8 cellular contexts compared by ENCODE assay signal in genomic region chr9:95505072-95505471, GRCh38. TPM values are rescaled to one million over a fixed set of nuclear protein-coding genes. Genes with fewer than 3 reads are reported as not detected.
DNase-seq lines count a peak whose midpoint lies in the region; ATAC-seq, FAIRE-seq and TF ChIP-seq lines count a peak whose summit lies in the region.

No MANE protein-coding gene starts in this region.

- FAIRE-seq in keratinocyte (lab: Jason Lieb, UNC) = no peak

- DNase-seq in activated CD4-positive, alpha-beta T cell treated with anti-CD3 and anti-CD28 coated beads, Interleukin-2, amount 10 ng/mL, durations not matched to agents 7 days and 5 days = no peak
- no peak for DNase-seq in activated CD4-positive, alpha-beta T cell treated with anti-CD3 and anti-CD28 coated beads, Interleukin-2, amount 50 U/mL, for 1 hour
- no peak for DNase-seq in activated CD8-positive, alpha-beta T cell treated with anti-CD3 and anti-CD28 coated beads for 36 hours
- DNase-seq in keratinocyte (ENCODE audit: low read depth, low spot score) (no peak), testis (no peak), inferior parietal cortex (ENCODE audit: extremely low spot score) (no peak), HuH-7.5 (ENCODE audit: low spot score) (no peak)

- no peak overlapping the region for H3K27ac Mint-ChIP-seq in activated CD4-positive, alpha-beta T cell treated with anti-CD3 and anti-CD28 coated beads, Interleukin-2, amount 10 ng/mL, durations not matched to agents 7 days and 5 days
- no peak overlapping the region for H3K27ac Mint-ChIP-seq in activated CD8-positive, alpha-beta T cell treated with anti-CD3 and anti-CD28 coated beads for 36 hours

- CTCF ChIA-PET in activated CD4-positive, alpha-beta T cell treated with anti-CD3 and anti-CD28 coated beads, Interleukin-2, amount 10 ng/mL, durations not matched to agents 7 days and 5 days (lab: Charles Lee) = no interaction called here
- CTCF ChIA-PET in activated CD8-positive, alpha-beta T cell treated with anti-CD3 and anti-CD28 coated beads for 36 hours (lab: Charles Lee) = no interaction called here

- peaks cover 1% of the 10 kb centered on the region for H3K36me3 Mint-ChIP-seq in activated CD4-positive, alpha-beta T cell treated with anti-CD3 and anti-CD28 coated beads, Interleukin-2, amount 10 ng/mL, durations not matched to agents 7 days and 5 days (ENCODE audit: low read depth)
- no peaks in the 10 kb centered on the region for H3K36me3 Mint-ChIP-seq in activated CD8-positive, alpha-beta T cell treated with anti-CD3 and anti-CD28 coated beads for 36 hours (ENCODE audit: low read depth)

- H3K4me1 Mint-ChIP-seq in activated CD4-positive, alpha-beta T cell treated with anti-CD3 and anti-CD28 coated beads, Interleukin-2, amount 10 ng/mL, durations not matched to agents 7 days and 5 days = peaks cover 31% of the 10 kb centered on the region
- H3K4me1 Mint-ChIP-seq in activated CD8-positive, alpha-beta T cell treated with anti-CD3 and anti-CD28 coated beads for 36 hours (ENCODE audit: low read depth) = peaks cover 34% of the 10 kb centered on the region

- WGBS in testis, 2 donors = 10 to 12% methylated on average over 4 of the region's 4 CpGs

- H3K4me3 Mint-ChIP-seq in activated CD4-positive, alpha-beta T cell treated with anti-CD3 and anti-CD28 coated beads, Interleukin-2, amount 10 ng/mL, durations not matched to agents 7 days and 5 days = peak overlapping the region; percentile 65
- H3K4me3 Mint-ChIP-seq in activated CD8-positive, alpha-beta T cell treated with anti-CD3 and anti-CD28 coated beads for 36 hours = peak overlapping the region; percentile 79

- no peak for TF ChIP-seq CTCF in activated CD8-positive, alpha-beta T cell treated with anti-CD3 and anti-CD28 coated beads for 36 hours (IDR thresholded peaks at IDR 0.05)
- TF ChIP-seq CTCF in keratinocyte (optimal IDR thresholded peaks at IDR 0.05 in 1 of 3, IDR thresholded peaks at IDR 0.05 in 1 of 3, conservative IDR thresholded peaks at IDR 0.05 in 1 of 3; ENCODE audit: extremely low read depth in 1 of 3, insufficient read depth in 2 of 3, low read length in 3 of 3) = no peak
- TF ChIP-seq CTCF in testis (IDR thresholded peaks at IDR 0.05) = no peak

- no peak for ATAC-seq in activated CD8-positive, alpha-beta T cell treated with anti-CD3 and anti-CD28 coated beads for 36 hours
- ATAC-seq in GM21723 (IDR thresholded peaks at IDR 0.05; ENCODE audit: unreplicated experiment) = no peak

- no peaks in the 10 kb centered on the region for H3K79me2 ChIP-seq in keratinocyte (ENCODE audit: control insufficient read depth, insufficient read depth, low read length)

- H3K36me3 ChIP-seq in keratinocyte (ENCODE audit: control insufficient read depth in 2 of 2, extremely low read depth in 1 of 2, insufficient read depth in 2 of 2, low read length in 2 of 2) = no peaks in the 10 kb centered on the region
- H3K36me3 ChIP-seq in testis (ENCODE audit: low read depth, missing control alignments) = no peaks in the 10 kb centered on the region

- intact Hi-C loops in activated CD8-positive, alpha-beta T cell treated with anti-CD3 and anti-CD28 coated beads for 36 hours (cut with micrococcal nuclease) = loop anchor here (10.0 kb wide), 1 partner anchor 80 kb away; no protein-coding TSS in a partner anchor
- intact Hi-C loops in testis (cut with DNase I; ENCODE audit: low total_unique reads) = no loop called here

- H3K27me3 ChIP-seq in keratinocyte (ENCODE audit: control insufficient read depth, extremely low read depth, insufficient read depth, low read length) (no peaks in the 10 kb centered on the region), testis (no peaks in the 10 kb centered on the region)

- peak overlapping the region; percentile 98 for H3K4me2 ChIP-seq in keratinocyte (ENCODE audit: control insufficient read depth, extremely low read depth, insufficient read depth, low read depth, low read length)

- H3K27ac ChIP-seq in keratinocyte (ENCODE audit: control insufficient read depth, insufficient read depth, low read length) (no peak overlapping the region), testis (peak overlapping the region; percentile 39 to 95)

- dilution Hi-C loops in keratinocyte (cut with MboI; ENCODE audit: extremely low pct_ligation_motif_present, low sequenced_read_pairs) = no loop called here

- H4K20me1 ChIP-seq in keratinocyte (ENCODE audit: control insufficient read depth, extremely low read depth, insufficient read depth, low read length) = no peaks in the 10 kb centered on the region

- no peaks in the 10 kb centered on the region for H3K9me1 ChIP-seq in keratinocyte (ENCODE audit: control insufficient read depth, extremely low read depth, insufficient read depth, low read length)

- no peak for TF ChIP-seq POLR2A in testis (IDR thresholded peaks at IDR 0.05)

- H3K9me3 ChIP-seq in keratinocyte (ENCODE audit: control insufficient read depth, low read depth, low read length) (no peaks in the 10 kb centered on the region), testis (no peaks in the 10 kb centered on the region)

- H3K4me3 ChIP-seq in keratinocyte (ENCODE audit: control insufficient read depth in 2 of 3, extremely low read depth in 1 of 3, insufficient read depth in 2 of 3, low read depth in 1 of 3, low read length in 3 of 3) = peak overlapping the region in 2 of 3 experiments; percentile 61 to 64
- H3K4me3 ChIP-seq in testis = peak overlapping the region; percentile 66 to 87

- POLR2A ChIA-PET in activated CD4-positive, alpha-beta T cell treated with anti-CD3 and anti-CD28 coated beads, Interleukin-2, amount 10 ng/mL, durations not matched to agents 7 days and 5 days (lab: Charles Lee) = no interaction called here
- POLR2A ChIA-PET in activated CD8-positive, alpha-beta T cell treated with anti-CD3 and anti-CD28 coated beads for 36 hours (lab: Charles Lee) = no interaction called here

- H3K9ac ChIP-seq in keratinocyte (ENCODE audit: control insufficient read depth, extremely low read depth, insufficient read depth, low read length) = peak overlapping the region; percentile 81

- no peaks in the 10 kb centered on the region for H3K9me3 Mint-ChIP-seq in activated CD4-positive, alpha-beta T cell treated with anti-CD3 and anti-CD28 coated beads, Interleukin-2, amount 10 ng/mL, durations not matched to agents 7 days and 5 days
- H3K9me3 Mint-ChIP-seq in activated CD8-positive, alpha-beta T cell treated with anti-CD3 and anti-CD28 coated beads for 36 hours = no peaks in the 10 kb centered on the region

- H2AFZ ChIP-seq in keratinocyte (ENCODE audit: control insufficient read depth, low read length) = no peak overlapping the region

- H3K27me3 Mint-ChIP-seq in activated CD4-positive, alpha-beta T cell treated with anti-CD3 and anti-CD28 coated beads, Interleukin-2, amount 10 ng/mL, durations not matched to agents 7 days and 5 days = peaks cover 69% of the 10 kb centered on the region
- H3K27me3 Mint-ChIP-seq in activated CD8-positive, alpha-beta T cell treated with anti-CD3 and anti-CD28 coated beads for 36 hours = peaks cover 21% of the 10 kb centered on the region

- H3K4me1 ChIP-seq in keratinocyte (ENCODE audit: control insufficient read depth, extremely low read depth, insufficient read depth, low read length) (peaks cover 11% of the 10 kb centered on the region), testis (peaks cover 6% of the 10 kb centered on the region)

RNA-seq across cellular contexts. Expression of gene PTCH1, which starts 11.7 kb away (rescaled TPM):
- total RNA-seq in activated CD4-positive, alpha-beta T cell treated with anti-CD3 and anti-CD28 coated beads, Interleukin-2, amount 10 ng/mL, durations not matched to agents 7 days and 5 days = 1 to 10 TPM; 7.1 to 8.9 TPM
- total RNA-seq in activated CD8-positive, alpha-beta T cell treated with anti-CD3 and anti-CD28 coated beads for 36 hours = 1 to 10 TPM; 5.4 to 7.3 TPM
- 0.82 to 1.7 TPM (median 1.5 TPM) in 3 replicates for polyA plus RNA-seq in keratinocyte
- polyA plus RNA-seq in keratinocyte (2011; ENCODE audit: low read depth) = 2.2 TPM
- polyA plus RNA-seq in keratinocyte (2011; cell fraction: cytosol; rRNA removed) = 0.91 and 1.1 TPM in 2 replicates
- polyA plus RNA-seq in keratinocyte (2011; cell fraction: nucleus; rRNA removed) = 5.1 and 5.9 TPM in 2 replicates
- 1.6 and 2.7 TPM in 2 replicates for polyA plus RNA-seq in keratinocyte (2012; ENCODE audit: low replicate concordance)
- polyA minus RNA-seq in keratinocyte = 1.3 to 11.4 TPM (median 8.5 TPM) in 3 replicates
- 9.8 TPM for polyA minus RNA-seq in keratinocyte (2011; cell fraction: cytosol; rRNA and poly(A)+ RNA removed)
- polyA minus RNA-seq in keratinocyte (2011; cell fraction: nucleus; rRNA and poly(A)+ RNA removed) = 6.8 and 15.2 TPM in 2 replicates
- total RNA-seq in testis = 100 to 1,000 TPM in 1 of 2 donors, 10 to 100 TPM in 1; 93.5 to 127 TPM
- polyA plus RNA-seq in testis (ENCODE audit: insufficient read depth, low read depth, low replicate concordance) = 51.1 TPM

Comparison
In these comparisons a context has a peak if more than half of its experiments do, and no peak if none do; other contexts are left out.
1. RNA of gene PTCH1, which starts 11.7 kb away (total RNA-seq): 93.5 to 127 TPM in testis; 7.1 to 8.9 TPM in activated CD4-positive, alpha-beta T cell treated with anti-CD3 and anti-CD28 coated beads, Interleukin-2, amount 10 ng/mL, durations not matched to agents 7 days and 5 days and 5.4 to 7.3 TPM in activated CD8-positive, alpha-beta T cell treated with anti-CD3 and anti-CD28 coated beads for 36 hours; every median in the first group is over 4 times any median in the second.